In the genomic region with DNA sequence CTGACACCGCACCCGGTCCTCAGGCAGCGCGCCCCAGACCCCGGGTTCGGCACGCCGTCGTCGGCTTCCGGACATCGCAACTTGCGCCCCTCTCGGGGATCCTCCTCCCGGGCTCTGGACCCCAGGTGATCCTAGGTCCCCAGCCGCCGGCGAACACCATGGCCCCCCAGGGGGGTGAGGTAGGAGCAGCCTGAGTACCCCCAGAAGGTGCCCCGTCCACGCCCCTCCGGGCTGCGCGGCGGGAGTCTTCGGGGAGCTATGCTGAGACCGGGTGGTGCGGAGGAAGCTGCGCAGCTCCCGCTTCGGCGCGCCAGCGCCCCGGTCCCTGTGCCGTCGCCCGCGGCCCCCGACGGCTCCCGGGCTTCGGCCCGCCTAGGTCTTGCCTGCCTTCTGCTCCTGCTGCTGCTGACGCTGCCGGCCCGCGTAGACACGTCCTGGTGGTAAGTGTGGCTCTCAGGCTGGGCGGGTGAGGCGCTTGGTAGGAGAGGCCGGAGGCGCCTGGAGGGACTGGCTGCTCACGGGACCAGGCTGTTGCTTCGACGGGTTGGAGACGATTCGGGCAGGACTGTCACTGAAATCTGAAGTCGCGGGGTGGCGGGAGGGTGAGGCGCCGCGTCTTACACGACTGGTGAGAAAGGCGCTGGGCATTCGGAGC, we compare ENCODE assay signal across 8 cellular contexts. TPM values are rescaled to one million over a fixed set of nuclear protein-coding genes. Genes with fewer than 3 reads are reported as not detected.
DNase-seq lines count a peak whose midpoint lies in the region; ATAC-seq and TF ChIP-seq lines count a peak whose summit lies in the region.

No MANE protein-coding gene starts in this region.

- CTCF ChIA-PET in CD4-positive, alpha-beta T cell (lab: Charles Lee), result interaction anchor here (0.6 kb wide), 1 partner anchor 1377 kb away, joined by 3 read pairs; no protein-coding TSS in a partner anchor

- no peak overlapping the region for H3K27ac ChIP-seq in CD4-positive, alpha-beta T cell (ENCODE audit: low read depth, low read length)

- peak; percentile 50 for ATAC-seq in CD4-positive, alpha-beta T cell (ENCODE audit: poor library complexity)
- ATAC-seq in HG03432 (IDR thresholded peaks at IDR 0.05; ENCODE audit: unreplicated experiment) (peak; percentile 20), HG03457 (IDR thresholded peaks at IDR 0.05; ENCODE audit: unreplicated experiment) (no peak), GM21528 (IDR thresholded peaks at IDR 0.05; ENCODE audit: low FRiP score, unreplicated experiment) (no peak)
- peak; percentile 14 for ATAC-seq in activated naive CD8-positive, alpha-beta T cell treated with anti-CD3 and anti-CD28 coated beads, Interleukin-2, amount 50 U/mL, for 24 hours

- peak overlapping the region; percentile 87 for H3K4me3 Mint-ChIP-seq in CD4-positive, alpha-beta T cell
- H3K4me3 Mint-ChIP-seq in activated naive CD8-positive, alpha-beta T cell treated with anti-CD3 and anti-CD28 coated beads, Interleukin-2, amount 50 U/mL, for 24 hours, result no peak overlapping the region

- H3K9me3 ChIP-seq in CD4-positive, alpha-beta T cell (ENCODE audit: control insufficient read depth, low read length), result no peaks in the 10 kb centered on the region

- intact Hi-C loops in CD4-positive, alpha-beta T cell (cut with DNase I, micrococcal nuclease), result no loop called here

- H3K9me3 Mint-ChIP-seq in CD4-positive, alpha-beta T cell, result no peaks in the 10 kb centered on the region
- H3K9me3 Mint-ChIP-seq in activated naive CD8-positive, alpha-beta T cell treated with anti-CD3 and anti-CD28 coated beads, Interleukin-2, amount 50 U/mL, for 24 hours, result no peaks in the 10 kb centered on the region

- H3K27me3 Mint-ChIP-seq in CD4-positive, alpha-beta T cell, result peaks cover 30% of the 10 kb centered on the region
- H3K27me3 Mint-ChIP-seq in activated naive CD8-positive, alpha-beta T cell treated with anti-CD3 and anti-CD28 coated beads, Interleukin-2, amount 50 U/mL, for 24 hours, result peaks cover 42% of the 10 kb centered on the region

- no peaks in the 10 kb centered on the region for H3K36me3 Mint-ChIP-seq in CD4-positive, alpha-beta T cell (ENCODE audit: low read depth)
- no peaks in the 10 kb centered on the region for H3K36me3 Mint-ChIP-seq in activated naive CD8-positive, alpha-beta T cell treated with anti-CD3 and anti-CD28 coated beads, Interleukin-2, amount 50 U/mL, for 24 hours (ENCODE audit: low read depth)

- POLR2A ChIA-PET in CD4-positive, alpha-beta T cell (lab: Charles Lee), result interaction anchor here (1.0 to 1.8 kb wide), 3 partner anchors 110 to 196 kb away, joined by 3 to 5 read pairs (median 3); partner anchors contain the start of genes CAPZA1 and MOV10

- peak in 6 of 10 experiments; percentile 11 to 44 (median 20) for DNase-seq in CD4-positive, alpha-beta T cell
- DNase-seq in activated naive CD8-positive, alpha-beta T cell treated with anti-CD3 and anti-CD28 coated beads, Interleukin-2, amount 50 U/mL, for 24 hours, result peak; percentile 8
- peak; percentile 54 for DNase-seq in iPS-NIHi11 (ENCODE audit: low spot score)
- DNase-seq in stimulated activated CD4-positive, alpha-beta T cell treated with anti-CD3 and anti-CD28 coated beads, Interleukin-4, amount 100 ng/mL, for 24 hours, result peak; percentile 10
- DNase-seq in NCI-H526 treated with DMSO at 0.1 percent for 48 hours (lab: John Stamatoyannopoulos, UW), result no peak

- H3K27ac Mint-ChIP-seq in CD4-positive, alpha-beta T cell, result no peak overlapping the region
- no peak overlapping the region for H3K27ac Mint-ChIP-seq in activated naive CD8-positive, alpha-beta T cell treated with anti-CD3 and anti-CD28 coated beads, Interleukin-2, amount 50 U/mL, for 24 hours

- H3K27me3 ChIP-seq in CD4-positive, alpha-beta T cell (ENCODE audit: control insufficient read depth, insufficient read depth, low read length), result peaks cover 12% of the 10 kb centered on the region

- TF ChIP-seq CTCF in CD4-positive, alpha-beta T cell (IDR thresholded peaks at IDR 0.05), result no peak

- H3K4me1 Mint-ChIP-seq in CD4-positive, alpha-beta T cell (ENCODE audit: low read depth), result peaks cover 7% of the 10 kb centered on the region
- peaks cover 6% of the 10 kb centered on the region for H3K4me1 Mint-ChIP-seq in activated naive CD8-positive, alpha-beta T cell treated with anti-CD3 and anti-CD28 coated beads, Interleukin-2, amount 50 U/mL, for 24 hours

RNA-seq across cellular contexts. Expression of gene WNT2B, which starts 0.4 kb away (rescaled TPM):
- total RNA-seq in CD4-positive, alpha-beta T cell, result under 1 TPM; 0.33 to 0.67 TPM

Comparison
In these comparisons a context has a peak if more than half of its experiments do, and no peak if none do; other contexts are left out.
1. ATAC-seq: peak in CD4-positive, alpha-beta T cell (single experiment), HG03432 (single experiment) and activated naive CD8-positive, alpha-beta T cell treated with anti-CD3 and anti-CD28 coated beads, Interleukin-2, amount 50 U/mL, for 24 hours (single experiment); none in HG03457 (single experiment) and GM21528 (single experiment).